ENCODE assay signal across 8 cellular contexts in genomic region chr11:798093-798713, GRCh38. TPM values are rescaled to one million over a fixed set of nuclear protein-coding genes. Genes with fewer than 3 reads are reported as not detected.
DNase-seq lines count a peak whose midpoint lies in the region; ATAC-seq, FAIRE-seq and TF ChIP-seq lines count a peak whose summit lies in the region.

Gene SLC25A22, minus strand, starts transcription at chr11:798281. Its CDS starts 3,275 bp downstream, at chr11:795006.

- H3K27me3 ChIP-seq in GM23248 (replicated peaks; ENCODE audit: insufficient read depth), result no peaks in the 10 kb centered on the region
- H3K27me3 ChIP-seq in pancreas, result no peaks in the 10 kb centered on the region

- peak; percentile 79 for DNase-seq in G401 (ENCODE audit: low spot score)
- peak; percentile 94 for DNase-seq in GM23248
- peak; percentile 51 for DNase-seq in SKM-1 (lab: John Stamatoyannopoulos, UW; ENCODE audit: unreplicated experiment)
- DNase-seq in Right ventricle myocardium inferior (ENCODE audit: missing footprints), result peak; percentile 89
- DNase-seq in pancreas, result peak; percentile 68 to 95 (median 86)
- DNase-seq in type B pancreatic cell (ENCODE audit: extremely low spot score, unreplicated experiment), result peak; percentile 93

- no peaks in the 10 kb centered on the region for H4K20me1 ChIP-seq in GM23248 (ENCODE audit: insufficient read depth)

- H3K27me3 Mint-ChIP-seq in activated naive CD8-positive, alpha-beta T cell, result no peaks in the 10 kb centered on the region
- no peaks in the 10 kb centered on the region for H3K27me3 Mint-ChIP-seq in type B pancreatic cell

- H3K79me2 ChIP-seq in GM23248 (ENCODE audit: insufficient read depth), result peaks cover 12% of the 10 kb centered on the region

- TF ChIP-seq CTCF in LNCAP (IDR thresholded peaks at IDR 0.05) (peak; percentile 95), pancreas (IDR thresholded peaks at IDR 0.05) (peak; percentile 78 to 92 (median 82)), type B pancreatic cell (conservative IDR thresholded peaks at IDR 0.05) (peak; percentile 86)

- no peak for FAIRE-seq in pancreas (lab: Jason Lieb, UNC)

- H3F3A ChIP-seq in GM23248 (ENCODE audit: insufficient read depth), result peaks cover 4% of the 10 kb centered on the region; the same call in 1 of the 2 replicates

- no peaks in the 10 kb centered on the region for H3K9me2 ChIP-seq in GM23248 (ENCODE audit: insufficient read depth)

- peak within 1 kb of the TSS; percentile 86 for H3K27ac ChIP-seq in GM23248
- peak within 1 kb of the TSS; percentile 86 to 90 (median 88) for H3K27ac ChIP-seq in pancreas

- H3K4me3 ChIP-seq in GM23248 (peak within 1 kb of the TSS; percentile 82), pancreas (peak within 1 kb of the TSS; percentile 60 to 85 (median 70))

- peak within 1 kb of the TSS; percentile 75 for H2AFZ ChIP-seq in GM23248

- peak within 1 kb of the TSS; percentile 84 for H3K4me2 ChIP-seq in GM23248 (ENCODE audit: unreplicated experiment)

- H3K9me3 Mint-ChIP-seq in activated naive CD8-positive, alpha-beta T cell (ENCODE audit: low read depth), result no peaks in the 10 kb centered on the region
- no peaks in the 10 kb centered on the region for H3K9me3 Mint-ChIP-seq in type B pancreatic cell

- intact Hi-C loops in Right ventricle myocardium inferior (cut with DNase I) (no loop called here), pancreas (cut with DNase I) (no loop called here)

- H3K36me3 ChIP-seq in GM23248 (ENCODE audit: low read depth), result no peaks in the 10 kb centered on the region; the same call in 1 of the 2 replicates
- H3K36me3 ChIP-seq in pancreas, result peaks cover 0 to 1% (median 0%) of the 10 kb centered on the region in 3 donors

- 5 to 11% methylated on average over 27 to 56 of the region's 69 CpGs for WGBS in GM23248 (ENCODE audit: low coverage in 1 of 2, low lambda C conversion rate in 2 of 2, missing lambda C conversion rate in 2 of 2), 2 experiments
- 1 to 2% methylated on average over 40 to 69 of the region's 69 CpGs for WGBS in pancreas, 2 donors

- H3K4me1 ChIP-seq in GM23248 (ENCODE audit: insufficient read depth) (peaks cover 6% of the 10 kb centered on the region), pancreas (peaks cover 8 to 17% (median 8%) of the 10 kb centered on the region in 3 donors)

- in situ Hi-C loops in G401 (cut with HindIII; ENCODE audit: low sequenced_read_pairs) (no loop called here), GM23248 (cut with MboI) (no loop called here)

- ATAC-seq in Right ventricle myocardium inferior (peak; percentile 73), pancreas (peak; percentile 42 to 69 (median 52))

- peak within 1 kb of the TSS; percentile 84 for H3K27ac Mint-ChIP-seq in activated naive CD8-positive, alpha-beta T cell
- peak within 1 kb of the TSS; percentile 84 for H3K27ac Mint-ChIP-seq in type B pancreatic cell

- H3K4me3 Mint-ChIP-seq in activated naive CD8-positive, alpha-beta T cell, result peak within 1 kb of the TSS; percentile 91
- peak within 1 kb of the TSS; percentile 91 for H3K4me3 Mint-ChIP-seq in type B pancreatic cell

- H3K9me3 ChIP-seq in GM23248 (ENCODE audit: low read depth) (no peaks in the 10 kb centered on the region), pancreas (no peaks in the 10 kb centered on the region)

- H3K36me3 Mint-ChIP-seq in activated naive CD8-positive, alpha-beta T cell, result no peaks in the 10 kb centered on the region
- no peaks in the 10 kb centered on the region for H3K36me3 Mint-ChIP-seq in type B pancreatic cell

- H3K9ac ChIP-seq in GM23248, result peak within 1 kb of the TSS; percentile 85

- H3K4me1 Mint-ChIP-seq in activated naive CD8-positive, alpha-beta T cell (ENCODE audit: low read depth), result peaks cover 5% of the 10 kb centered on the region
- H3K4me1 Mint-ChIP-seq in type B pancreatic cell (ENCODE audit: unreplicated experiment), result peaks cover 8% of the 10 kb centered on the region

RNA-seq across cellular contexts. Expression of gene SLC25A22, which starts in this region (rescaled TPM):
- 48.2 and 76.5 TPM in 2 replicates for total RNA-seq in G401 (2014; rRNA removed; shearing (Covaris generic))
- 10.5 and 13.9 TPM in 2 replicates for total RNA-seq in GM23248 (2014; rRNA removed; shearing (Covaris generic))
- polyA plus RNA-seq in GM23248 (2016; fragmentation: Nextera tagmentation; extraction: Ambion mirVana) (18.7 and 19.4 TPM in 2 replicates), pancreas (10 to 100 TPM; 40.4 to 45.5 TPM)
- total RNA-seq in Right ventricle myocardium inferior (2.6 TPM), pancreas (10 to 100 TPM; 32.2 to 84.0 (median 41.8) TPM), type B pancreatic cell (ENCODE audit: low replicate concordance) (31.6 and 35.6 TPM in 2 replicates)

Comparison
In these comparisons a context has a peak if more than half of its experiments do, and no peak if none do; other contexts are left out.
1. Peak in every context shown above with its lines: DNase-seq, ATAC-seq, H3K4me3 ChIP-seq and H3K27ac ChIP-seq.